ENCODE assay signal across 1 cellular context in the genomic region with DNA sequence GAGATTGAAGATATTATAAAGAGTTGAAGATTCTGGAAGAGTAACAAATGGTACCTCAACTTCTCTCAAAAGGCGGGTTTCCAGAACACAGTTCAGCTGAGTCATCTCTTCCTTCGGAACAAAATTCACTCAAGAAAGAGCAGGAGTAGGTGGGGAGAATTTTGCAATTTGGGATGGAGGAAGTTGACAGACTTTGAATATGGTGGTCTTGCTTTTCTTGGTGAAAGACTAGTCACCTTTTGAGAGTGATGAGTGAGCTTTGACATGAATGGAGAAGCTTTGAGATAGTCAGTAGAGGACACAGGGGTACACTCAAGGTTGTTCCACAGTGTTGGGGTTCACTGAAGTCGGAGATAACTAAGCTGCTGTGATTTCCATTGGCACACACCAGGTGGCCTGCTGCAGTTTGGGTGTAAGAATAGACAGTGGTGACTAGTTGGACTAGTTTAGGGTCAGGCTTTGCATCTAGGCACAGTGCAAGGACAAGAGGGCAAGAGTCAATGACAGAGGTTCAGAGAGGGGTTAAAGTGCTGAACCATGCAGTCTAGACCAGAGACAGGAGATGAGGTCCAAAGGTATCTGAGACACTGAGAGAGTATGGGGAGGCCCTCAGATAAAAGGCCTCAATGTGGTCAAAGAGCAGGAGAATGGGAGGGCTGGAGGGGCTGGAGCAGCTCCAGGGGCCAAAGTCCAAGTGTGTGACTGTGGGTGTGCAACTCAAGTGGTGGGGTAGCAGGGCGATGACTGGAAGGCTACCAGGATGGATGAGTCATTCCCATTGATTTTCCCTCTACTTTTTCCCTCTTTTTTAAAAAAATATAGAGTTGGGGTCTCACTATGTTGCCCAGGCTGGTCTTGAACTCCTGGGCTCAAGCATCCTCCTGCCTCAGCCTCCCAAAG.
TF ChIP-seq lines count a peak whose summit lies in the region.

No MANE protein-coding gene starts in this region.

TF ChIP-seq in HepG2, 621 proteins besides CTCF, POLR2A, EP300 and RAD21 (continued from another document and continues in another):
- TF ChIP-seq, protein P1, sequence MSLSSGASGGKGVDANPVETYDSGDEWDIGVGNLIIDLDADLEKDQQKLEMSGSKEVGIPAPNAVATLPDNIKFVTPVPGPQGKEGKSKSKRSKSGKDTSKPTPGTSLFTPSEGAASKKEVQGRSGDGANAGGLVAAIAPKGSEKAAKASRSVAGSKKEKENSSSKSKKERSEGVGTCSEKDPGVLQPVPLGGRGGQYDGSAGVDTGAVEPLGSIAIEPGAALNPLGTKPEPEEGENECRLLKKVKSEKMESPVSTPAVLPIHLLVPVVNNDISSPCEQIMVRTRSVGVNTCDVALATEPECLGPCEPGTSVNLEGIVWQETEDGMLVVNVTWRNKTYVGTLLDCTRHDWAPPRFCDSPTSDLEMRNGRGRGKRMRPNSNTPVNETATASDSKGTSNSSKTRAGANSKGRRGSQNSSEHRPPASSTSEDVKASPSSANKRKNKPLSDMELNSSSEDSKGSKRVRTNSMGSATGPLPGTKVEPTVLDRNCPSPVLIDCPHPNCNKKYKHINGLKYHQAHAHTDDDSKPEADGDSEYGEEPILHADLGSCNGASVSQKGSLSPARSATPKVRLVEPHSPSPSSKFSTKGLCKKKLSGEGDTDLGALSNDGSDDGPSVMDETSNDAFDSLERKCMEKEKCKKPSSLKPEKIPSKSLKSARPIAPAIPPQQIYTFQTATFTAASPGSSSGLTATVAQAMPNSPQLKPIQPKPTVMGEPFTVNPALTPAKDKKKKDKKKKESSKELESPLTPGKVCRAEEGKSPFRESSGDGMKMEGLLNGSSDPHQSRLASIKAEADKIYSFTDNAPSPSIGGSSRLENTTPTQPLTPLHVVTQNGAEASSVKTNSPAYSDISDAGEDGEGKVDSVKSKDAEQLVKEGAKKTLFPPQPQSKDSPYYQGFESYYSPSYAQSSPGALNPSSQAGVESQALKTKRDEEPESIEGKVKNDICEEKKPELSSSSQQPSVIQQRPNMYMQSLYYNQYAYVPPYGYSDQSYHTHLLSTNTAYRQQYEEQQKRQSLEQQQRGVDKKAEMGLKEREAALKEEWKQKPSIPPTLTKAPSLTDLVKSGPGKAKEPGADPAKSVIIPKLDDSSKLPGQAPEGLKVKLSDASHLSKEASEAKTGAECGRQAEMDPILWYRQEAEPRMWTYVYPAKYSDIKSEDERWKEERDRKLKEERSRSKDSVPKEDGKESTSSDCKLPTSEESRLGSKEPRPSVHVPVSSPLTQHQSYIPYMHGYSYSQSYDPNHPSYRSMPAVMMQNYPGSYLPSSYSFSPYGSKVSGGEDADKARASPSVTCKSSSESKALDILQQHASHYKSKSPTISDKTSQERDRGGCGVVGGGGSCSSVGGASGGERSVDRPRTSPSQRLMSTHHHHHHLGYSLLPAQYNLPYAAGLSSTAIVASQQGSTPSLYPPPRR (CRISPR knock-in tag; IDR thresholded peaks at IDR 0.05; ENCODE audit: borderline replicate concordance) = peak; percentile 78
- TF ChIP-seq ZNF546 (CRISPR knock-in tag; conservative IDR thresholded peaks at IDR 0.05) (no peak), TCF7 (IDR thresholded peaks at IDR 0.05; ENCODE audit: low read depth) (peak; percentile 86), HDAC1 (CRISPR knock-in tag; IDR thresholded peaks at IDR 0.05) (peak; percentile 92), RXRA (CRISPR knock-in tag; IDR thresholded peaks at IDR 0.05) (peak; percentile 95), NFIC (IDR thresholded peaks at IDR 0.05; ENCODE audit: low read length) (peak; percentile 92), PHF5A (CRISPR knock-in tag; IDR thresholded peaks at IDR 0.05; ENCODE audit: low read depth, unreplicated experiment) (peak; percentile 11), TCF12 (IDR thresholded peaks at IDR 0.05) (no peak), TCF12 (CRISPR knock-in tag; IDR thresholded peaks at IDR 0.05) (peak; percentile 85; the same call in 1 of the 2 replicates), ZNF12 (CRISPR knock-in tag; IDR thresholded peaks at IDR 0.05) (peak; percentile 76; the same call in 1 of the 2 replicates), ZNF770 (CRISPR knock-in tag; IDR thresholded peaks at IDR 0.05) (peak; percentile 83), GFI1 (CRISPR knock-in tag; IDR thresholded peaks at IDR 0.05; ENCODE audit: borderline replicate concordance) (peak; percentile 91), ZNF747 (CRISPR knock-in tag; IDR thresholded peaks at IDR 0.05; ENCODE audit: borderline replicate concordance) (peak; percentile 82), SOX5 (CRISPR knock-in tag; IDR thresholded peaks at IDR 0.05; ENCODE audit: borderline replicate concordance) (peak; percentile 88), SPEN (CRISPR knock-in tag; IDR thresholded peaks at IDR 0.05; ENCODE audit: low read depth) (peak; percentile 63), SAP130 (CRISPR knock-in tag; IDR thresholded peaks at IDR 0.05; ENCODE audit: low read depth) (peak; percentile 79), BORCS8-MEF2B (CRISPR knock-in tag; IDR thresholded peaks at IDR 0.05) (peak; percentile 80; the same call in 1 of the 2 replicates), HDAC2 (CRISPR knock-in tag; IDR thresholded peaks at IDR 0.05) (peak; percentile 95), ARID2 (CRISPR knock-in tag; IDR thresholded peaks at IDR 0.05; ENCODE audit: borderline replicate concordance) (peak; percentile 33; the same call in 1 of the 2 replicates), TBL1XR1 (IDR thresholded peaks at IDR 0.05; ENCODE audit: borderline replicate concordance, low read length, partially characterized antibody) (peak; percentile 76), ZNF121 (CRISPR knock-in tag; IDR thresholded peaks at IDR 0.05) (peak; percentile 100), SMC3 (IDR thresholded peaks at IDR 0.05; ENCODE audit: low read length) (peak; percentile 23; the same call in 1 of the 2 replicates), NRL (CRISPR knock-in tag; IDR thresholded peaks at IDR 0.05; ENCODE audit: borderline replicate concordance) (no peak), PHF20 (CRISPR knock-in tag; IDR thresholded peaks at IDR 0.05) (peak; percentile 49; the same call in 1 of the 2 replicates), MEF2D (CRISPR knock-in tag; IDR thresholded peaks at IDR 0.05) (peak; percentile 88), HIVEP1 (CRISPR knock-in tag; IDR thresholded peaks at IDR 0.05) (peak; percentile 91)
- TF ChIP-seq, protein P2, sequence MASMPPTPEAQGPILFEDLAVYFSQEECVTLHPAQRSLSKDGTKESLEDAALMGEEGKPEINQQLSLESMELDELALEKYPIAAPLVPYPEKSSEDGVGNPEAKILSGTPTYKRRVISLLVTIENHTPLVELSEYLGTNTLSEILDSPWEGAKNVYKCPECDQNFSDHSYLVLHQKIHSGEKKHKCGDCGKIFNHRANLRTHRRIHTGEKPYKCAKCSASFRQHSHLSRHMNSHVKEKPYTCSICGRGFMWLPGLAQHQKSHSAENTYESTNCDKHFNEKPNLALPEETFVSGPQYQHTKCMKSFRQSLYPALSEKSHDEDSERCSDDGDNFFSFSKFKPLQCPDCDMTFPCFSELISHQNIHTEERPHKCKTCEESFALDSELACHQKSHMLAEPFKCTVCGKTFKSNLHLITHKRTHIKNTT (CRISPR knock-in tag; IDR thresholded peaks at IDR 0.05) = no peak
- TF ChIP-seq, protein P3, sequence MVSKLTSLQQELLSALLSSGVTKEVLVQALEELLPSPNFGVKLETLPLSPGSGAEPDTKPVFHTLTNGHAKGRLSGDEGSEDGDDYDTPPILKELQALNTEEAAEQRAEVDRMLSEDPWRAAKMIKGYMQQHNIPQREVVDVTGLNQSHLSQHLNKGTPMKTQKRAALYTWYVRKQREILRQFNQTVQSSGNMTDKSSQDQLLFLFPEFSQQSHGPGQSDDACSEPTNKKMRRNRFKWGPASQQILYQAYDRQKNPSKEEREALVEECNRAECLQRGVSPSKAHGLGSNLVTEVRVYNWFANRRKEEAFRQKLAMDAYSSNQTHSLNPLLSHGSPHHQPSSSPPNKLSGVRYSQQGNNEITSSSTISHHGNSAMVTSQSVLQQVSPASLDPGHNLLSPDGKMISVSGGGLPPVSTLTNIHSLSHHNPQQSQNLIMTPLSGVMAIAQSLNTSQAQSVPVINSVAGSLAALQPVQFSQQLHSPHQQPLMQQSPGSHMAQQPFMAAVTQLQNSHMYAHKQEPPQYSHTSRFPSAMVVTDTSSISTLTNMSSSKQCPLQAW (CRISPR knock-in tag; IDR thresholded peaks at IDR 0.05) = peak; percentile 49; the same call in 1 of the 2 replicates
- TF ChIP-seq, protein P4, sequence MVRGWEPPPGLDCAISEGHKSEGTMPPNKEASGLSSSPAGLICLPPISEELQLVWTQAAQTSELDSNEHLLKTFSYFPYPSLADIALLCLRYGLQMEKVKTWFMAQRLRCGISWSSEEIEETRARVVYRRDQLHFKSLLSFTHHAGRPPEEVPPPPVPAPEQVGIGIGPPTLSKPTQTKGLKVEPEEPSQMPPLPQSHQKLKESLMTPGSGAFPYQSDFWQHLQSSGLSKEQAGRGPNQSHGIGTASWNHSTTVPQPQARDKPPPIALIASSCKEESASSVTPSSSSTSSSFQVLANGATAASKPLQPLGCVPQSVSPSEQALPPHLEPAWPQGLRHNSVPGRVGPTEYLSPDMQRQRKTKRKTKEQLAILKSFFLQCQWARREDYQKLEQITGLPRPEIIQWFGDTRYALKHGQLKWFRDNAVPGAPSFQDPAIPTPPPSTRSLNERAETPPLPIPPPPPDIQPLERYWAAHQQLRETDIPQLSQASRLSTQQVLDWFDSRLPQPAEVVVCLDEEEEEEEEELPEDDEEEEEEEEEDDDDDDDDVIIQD (CRISPR knock-in tag; IDR thresholded peaks at IDR 0.05; ENCODE audit: low read depth) = peak; percentile 98
- TF ChIP-seq, protein P5, sequence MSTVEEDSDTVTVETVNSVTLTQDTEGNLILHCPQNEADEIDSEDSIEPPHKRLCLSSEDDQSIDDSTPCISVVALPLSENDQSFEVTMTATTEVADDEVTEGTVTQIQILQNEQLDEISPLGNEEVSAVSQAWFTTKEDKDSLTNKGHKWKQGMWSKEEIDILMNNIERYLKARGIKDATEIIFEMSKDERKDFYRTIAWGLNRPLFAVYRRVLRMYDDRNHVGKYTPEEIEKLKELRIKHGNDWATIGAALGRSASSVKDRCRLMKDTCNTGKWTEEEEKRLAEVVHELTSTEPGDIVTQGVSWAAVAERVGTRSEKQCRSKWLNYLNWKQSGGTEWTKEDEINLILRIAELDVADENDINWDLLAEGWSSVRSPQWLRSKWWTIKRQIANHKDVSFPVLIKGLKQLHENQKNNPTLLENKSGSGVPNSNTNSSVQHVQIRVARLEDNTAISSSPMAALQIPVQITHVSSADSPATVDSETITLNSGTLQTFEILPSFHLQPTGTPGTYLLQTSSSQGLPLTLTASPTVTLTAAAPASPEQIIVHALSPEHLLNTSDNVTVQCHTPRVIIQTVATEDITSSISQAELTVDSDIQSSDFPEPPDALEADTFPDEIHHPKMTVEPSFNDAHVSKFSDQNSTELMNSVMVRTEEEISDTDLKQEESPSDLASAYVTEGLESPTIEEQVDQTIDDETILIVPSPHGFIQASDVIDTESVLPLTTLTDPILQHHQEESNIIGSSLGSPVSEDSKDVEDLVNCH (CRISPR knock-in tag; IDR thresholded peaks at IDR 0.05) = no peak
- TF ChIP-seq, protein P6, sequence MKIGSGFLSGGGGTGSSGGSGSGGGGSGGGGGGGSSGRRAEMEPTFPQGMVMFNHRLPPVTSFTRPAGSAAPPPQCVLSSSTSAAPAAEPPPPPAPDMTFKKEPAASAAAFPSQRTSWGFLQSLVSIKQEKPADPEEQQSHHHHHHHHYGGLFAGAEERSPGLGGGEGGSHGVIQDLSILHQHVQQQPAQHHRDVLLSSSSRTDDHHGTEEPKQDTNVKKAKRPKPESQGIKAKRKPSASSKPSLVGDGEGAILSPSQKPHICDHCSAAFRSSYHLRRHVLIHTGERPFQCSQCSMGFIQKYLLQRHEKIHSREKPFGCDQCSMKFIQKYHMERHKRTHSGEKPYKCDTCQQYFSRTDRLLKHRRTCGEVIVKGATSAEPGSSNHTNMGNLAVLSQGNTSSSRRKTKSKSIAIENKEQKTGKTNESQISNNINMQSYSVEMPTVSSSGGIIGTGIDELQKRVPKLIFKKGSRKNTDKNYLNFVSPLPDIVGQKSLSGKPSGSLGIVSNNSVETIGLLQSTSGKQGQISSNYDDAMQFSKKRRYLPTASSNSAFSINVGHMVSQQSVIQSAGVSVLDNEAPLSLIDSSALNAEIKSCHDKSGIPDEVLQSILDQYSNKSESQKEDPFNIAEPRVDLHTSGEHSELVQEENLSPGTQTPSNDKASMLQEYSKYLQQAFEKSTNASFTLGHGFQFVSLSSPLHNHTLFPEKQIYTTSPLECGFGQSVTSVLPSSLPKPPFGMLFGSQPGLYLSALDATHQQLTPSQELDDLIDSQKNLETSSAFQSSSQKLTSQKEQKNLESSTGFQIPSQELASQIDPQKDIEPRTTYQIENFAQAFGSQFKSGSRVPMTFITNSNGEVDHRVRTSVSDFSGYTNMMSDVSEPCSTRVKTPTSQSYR (CRISPR knock-in tag; IDR thresholded peaks at IDR 0.05; ENCODE audit: borderline replicate concordance) = peak; percentile 80; the same call in 1 of the 2 replicates
- TF ChIP-seq, protein P7, sequence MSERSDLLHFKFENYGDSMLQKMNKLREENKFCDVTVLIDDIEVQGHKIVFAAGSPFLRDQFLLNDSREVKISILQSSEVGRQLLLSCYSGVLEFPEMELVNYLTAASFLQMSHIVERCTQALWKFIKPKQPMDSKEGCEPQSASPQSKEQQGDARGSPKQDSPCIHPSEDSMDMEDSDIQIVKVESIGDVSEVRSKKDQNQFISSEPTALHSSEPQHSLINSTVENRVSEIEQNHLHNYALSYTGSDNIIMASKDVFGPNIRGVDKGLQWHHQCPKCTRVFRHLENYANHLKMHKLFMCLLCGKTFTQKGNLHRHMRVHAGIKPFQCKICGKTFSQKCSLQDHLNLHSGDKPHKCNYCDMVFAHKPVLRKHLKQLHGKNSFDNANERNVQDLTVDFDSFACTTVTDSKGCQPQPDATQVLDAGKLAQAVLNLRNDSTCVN (CRISPR knock-in tag; IDR thresholded peaks at IDR 0.05; ENCODE audit: borderline replicate concordance) = peak; percentile 80; the same call in 1 of the 2 replicates
